ENCODE assay signal across 14 cellular contexts in the genomic region with DNA sequence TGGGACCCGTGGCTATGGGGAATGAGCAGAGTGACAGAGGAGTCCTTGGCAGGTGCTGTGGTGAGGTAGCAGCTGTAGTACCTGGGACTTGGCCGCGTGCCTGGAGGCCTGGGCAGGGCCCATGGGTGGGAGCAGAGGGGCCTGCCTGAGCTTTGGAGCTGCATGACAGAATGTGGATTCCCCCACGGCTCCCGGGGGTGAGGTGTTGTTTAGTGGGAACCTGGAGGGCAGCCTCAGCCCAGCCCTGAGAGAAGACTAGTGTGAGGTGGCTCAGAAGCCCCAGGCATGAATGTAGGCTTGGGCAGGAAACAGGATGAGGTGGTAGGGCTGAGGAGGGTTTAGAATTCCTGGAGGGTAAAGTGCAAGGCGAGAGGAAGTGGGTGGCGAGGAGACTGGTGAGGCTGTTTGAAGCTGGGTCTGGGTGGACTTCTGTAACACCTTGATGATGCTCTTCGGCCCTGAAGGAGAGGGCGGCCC.
DNase-seq lines count a peak whose midpoint lies in the region; ATAC-seq and TF ChIP-seq lines count a peak whose summit lies in the region.
"Had no signal": no experiment of that assay in that cellular context is flagged by ENCODE, and none has a peak within 500 bp of the region (broad histone marks: within the 10 kb centered on the region; RNA-seq: fewer than 3 reads in every experiment).

No MANE protein-coding gene starts in this region.

- H3K4me1 Mint-ChIP-seq in naive B cell, result peaks cover 36 to 50% (median 39%) of the 10 kb centered on the region in 3 donors

- intact Hi-C loops in esophagus muscularis mucosa (cut with DNase I), result no loop called here

- no peaks in the 10 kb centered on the region for H3K36me3 ChIP-seq in esophagus muscularis mucosa
- H3K36me3 ChIP-seq: neural progenitor cell had no signal

- no peak for TF ChIP-seq EP300 in esophagus muscularis mucosa (IDR thresholded peaks at IDR 0.05)

- no peak for TF ChIP-seq POLR2A in esophagus muscularis mucosa (IDR thresholded peaks at IDR 0.05; ENCODE audit: low read depth)

- H3K36me3 Mint-ChIP-seq in naive B cell, result peaks cover 0 to 4% of the 10 kb centered on the region in 2 donors
- H3K36me3 Mint-ChIP-seq: neural progenitor cell had no signal

- ATAC-seq in naive B cell (ENCODE audit: low read depth in 2 of 2), result no peak
- no peak for ATAC-seq in HG03095 (IDR thresholded peaks at IDR 0.05; ENCODE audit: unreplicated experiment)
- ATAC-seq in HG03108 (IDR thresholded peaks at IDR 0.05; ENCODE audit: unreplicated experiment), result no peak
- ATAC-seq: activated T-cell treated with anti-CD3 and anti-CD28 coated beads, Interleukin-2, amount 50 U/mL, for 72 hours; T-cell had no signal

- no peak overlapping the region for H3K4me3 ChIP-seq in esophagus muscularis mucosa
- H3K4me3 ChIP-seq: neural progenitor cell, PC-9 had no signal

- H3K27me3 ChIP-seq in esophagus muscularis mucosa, result no peaks in the 10 kb centered on the region
- H3K27me3 ChIP-seq: neural progenitor cell had no signal

- DNase-seq in Daoy (ENCODE audit: low read depth), result peak; percentile 18
- peak; percentile 1 for DNase-seq in LoVo (ENCODE audit: low spot score)
- peak; percentile 34 for DNase-seq in RPMI8226
- no peak for DNase-seq in naive B cell
- DNase-seq in esophagus muscularis mucosa (ENCODE audit: extremely low spot score), result no peak
- DNase-seq: activated CD4-positive, alpha-beta T cell treated with anti-CD3 and anti-CD28 coated beads for 1 hour; activated T-cell treated with anti-CD3 and anti-CD28 coated beads, Interleukin-2, amount 50 U/mL, for 72 hours; CD4-positive, alpha-beta T cell; NCI-H187; T-cell had no signal

- no peaks in the 10 kb centered on the region for H3K4me1 ChIP-seq in esophagus muscularis mucosa

- no peak overlapping the region for H3K27ac ChIP-seq in esophagus muscularis mucosa (replicated peaks in 1 of 4)
- H3K27ac ChIP-seq: neural progenitor cell, PC-9 had no signal

- no peaks in the 10 kb centered on the region for H3K27me3 Mint-ChIP-seq in naive B cell
- H3K27me3 Mint-ChIP-seq: CD4-positive, alpha-beta T cell; T-cell had no signal

- peak overlapping the region in 5 of 6 donors; percentile 35 to 96 (median 76) for H3K27ac Mint-ChIP-seq in naive B cell
- H3K27ac Mint-ChIP-seq: activated T-cell treated with anti-CD3 and anti-CD28 coated beads, Interleukin-2, amount 50 U/mL, for 72 hours; CD4-positive, alpha-beta T cell had no signal

- H3K4me3 Mint-ChIP-seq in naive B cell, result peak overlapping the region in 5 of 8 donors; percentile 20 to 82 (median 59)
- H3K4me3 Mint-ChIP-seq: activated T-cell treated with anti-CD3 and anti-CD28 coated beads, Interleukin-2, amount 50 U/mL, for 72 hours; CD4-positive, alpha-beta T cell; neural progenitor cell; T-cell had no signal

- WGBS in esophagus muscularis mucosa, result 87% methylated on average over 8 of the region's 9 CpGs

- no peak for TF ChIP-seq CTCF in esophagus muscularis mucosa (IDR thresholded peaks at IDR 0.05)

- H3K9me3 ChIP-seq in esophagus muscularis mucosa, result no peaks in the 10 kb centered on the region

- H3K9me3 Mint-ChIP-seq in naive B cell, result no peaks in the 10 kb centered on the region
- H3K9me3 Mint-ChIP-seq: activated T-cell treated with anti-CD3 and anti-CD28 coated beads, Interleukin-2, amount 50 U/mL, for 72 hours; CD4-positive, alpha-beta T cell; neural progenitor cell; T-cell had no signal

Comparison
In these comparisons a context has a peak if more than half of its experiments do, and no peak if none do; other contexts are left out.
1. DNase-seq: peak in Daoy (single experiment), LoVo (single experiment) and RPMI8226 (single experiment); none in naive B cell (single experiment) and esophagus muscularis mucosa (single experiment).